17 cellular contexts compared by ENCODE assay signal in the genomic region with DNA sequence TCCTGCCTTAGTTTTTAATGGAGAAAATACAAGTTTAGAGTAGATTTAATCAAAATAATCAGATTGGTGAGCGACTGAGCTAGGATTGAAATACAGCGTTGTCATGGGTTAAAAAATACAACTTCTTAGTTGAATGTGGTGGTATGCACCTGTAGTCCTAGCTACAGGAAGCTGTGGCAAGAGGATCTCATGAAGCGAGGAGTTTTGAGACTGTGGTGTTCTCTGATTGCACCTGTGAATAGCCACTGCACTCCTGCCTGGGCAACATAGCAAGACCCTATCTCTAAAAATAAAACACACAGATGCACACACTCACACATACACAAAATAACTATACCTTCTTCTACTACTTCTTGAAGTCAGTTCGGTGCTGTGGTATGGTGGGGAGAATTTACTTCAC. TPM values are rescaled to one million over a fixed set of nuclear protein-coding genes. Genes with fewer than 3 reads are reported as not detected.
"Had no signal": no experiment of that assay in that cellular context is flagged by ENCODE, and none has a peak within 500 bp of the region (broad histone marks: within the 10 kb centered on the region; RNA-seq: fewer than 3 reads in every experiment).

No MANE protein-coding gene starts in this region.

- DNase-seq: activated CD4-positive, alpha-beta T cell treated with anti-CD3 and anti-CD28 coated beads for 48 hours; activated effector memory CD4-positive, alpha-beta T cell treated with Interleukin-2 at 50 U/mL for 16 hours; foreskin melanocyte; left ventricle myocardium inferior; T-helper 17 cell had no signal

- H3K9me3 ChIP-seq: ascending aorta, breast epithelium, left ventricle myocardium inferior had no signal

- H3K27me3 Mint-ChIP-seq: T-helper 17 cell had no signal

- H3K4me3 ChIP-seq: ascending aorta, breast epithelium, left ventricle myocardium inferior had no signal

- H3K4me1 Mint-ChIP-seq: T-helper 17 cell had no signal

- H3K4me3 Mint-ChIP-seq: T-helper 17 cell had no signal

- H3K4me1 ChIP-seq: breast epithelium had no signal

- ATAC-seq: sciatic nerve, SK-N-SH treated with all-trans-retinoic acid at 6 μM for 48 hours, T-helper 17 cell had no signal

- H3K27me3 ChIP-seq: ascending aorta, breast epithelium had no signal

- H3K36me3 ChIP-seq: ascending aorta, breast epithelium, left ventricle myocardium inferior had no signal

- H3K27ac ChIP-seq: ascending aorta, breast epithelium, epithelial cell of prostate, left ventricle myocardium inferior had no signal

- H3K27ac Mint-ChIP-seq: T-helper 17 cell had no signal

RNA-seq across cellular contexts. Expression of a gene that starts 19.8 kb away (rescaled TPM):
- total RNA-seq: ascending aorta, chondrocyte, dermis microvascular lymphatic vessel endothelial cell, fibroblast of lung, kidney epithelial cell, left ventricle myocardium inferior, osteocyte, pulmonary artery endothelial cell, sciatic nerve, T-helper 17 cell had no signal
- polyA plus RNA-seq: fibroblast of lung, neural cell had no signal
